In genomic region chr14:76784266-76784874, GRCh38 we compare ENCODE assay signal across 18 cellular contexts. TPM values are rescaled to one million over a fixed set of nuclear protein-coding genes. Genes with fewer than 3 reads are reported as not detected.
DNase-seq lines count a peak whose midpoint lies in the region; ATAC-seq and TF ChIP-seq lines count a peak whose summit lies in the region.
"Had no signal": no experiment of that assay in that cellular context is flagged by ENCODE, and none has a peak within 500 bp of the region (broad histone marks: within the 10 kb centered on the region; RNA-seq: fewer than 3 reads in every experiment).

No MANE protein-coding gene starts in this region.

- no peaks in the 10 kb centered on the region for H3K9me3 Mint-ChIP-seq in activated naive CD4-positive, alpha-beta T cell treated with anti-CD3 and anti-CD28 coated beads, Interleukin-2, amount 10 ng/mL, durations not matched to agents 7 days and 5 days
- H3K9me3 Mint-ChIP-seq in natural killer cell: no peaks in the 10 kb centered on the region
- H3K9me3 Mint-ChIP-seq: activated T-helper 1 cell treated with anti-CD3 and anti-CD28 coated beads, Interleukin-12 subunit alpha, Interleukin-12 subunit beta, Interleukin-2, Interleukin-4 antibody, amounts not matched to agents 30 ng/mL and 10 ng/mL and 1 ng/mL, durations not matched to agents 14 hours and 24 hours and 36 hours; CD8-positive, alpha-beta T cell; GM23338 had no signal

- H3K9me3 ChIP-seq in right cardiac atrium (ENCODE audit: control insufficient read depth, low read length): no peaks in the 10 kb centered on the region
- H3K9me3 ChIP-seq: upper lobe of right lung had no signal

- peaks cover 7% of the 10 kb centered on the region for H3K36me3 Mint-ChIP-seq in activated naive CD4-positive, alpha-beta T cell treated with anti-CD3 and anti-CD28 coated beads, Interleukin-2, amount 10 ng/mL, durations not matched to agents 7 days and 5 days
- H3K36me3 Mint-ChIP-seq in natural killer cell: no peaks in the 10 kb centered on the region

- H3K27ac ChIP-seq in right cardiac atrium (ENCODE audit: low read length) (peak overlapping the region; percentile 9), temporal lobe (ENCODE audit: low read depth, low read length) (peak overlapping the region; percentile 68)
- H3K27ac ChIP-seq: SK-N-MC, upper lobe of right lung had no signal

- no peak for DNase-seq in activated naive CD4-positive, alpha-beta T cell treated with anti-CD3 and anti-CD28 coated beads, Interleukin-2, amount 10 ng/mL, durations not matched to agents 7 days and 5 days
- DNase-seq in activated naive CD4-positive, alpha-beta T cell treated with anti-CD3 and anti-CD28 coated beads, Interleukin-2, amount 50 U/mL, for 16 hours: no peak
- peak; percentile 48 for DNase-seq in activated CD8-positive, alpha-beta memory T cell treated with anti-CD3 and anti-CD28 coated beads, Interleukin-2, amount 50 U/mL, for 48 hours
- DNase-seq in right cardiac atrium (no peak), natural killer cell (no peak), hepatic stellate cell (ENCODE audit: low spot score) (no peak), NCI-H2081 treated with DMSO at 0.1 percent for 48 hours (lab: John Stamatoyannopoulos, UW) (no peak)
- DNase-seq: cerebellar nuclear complex had no signal

- intact Hi-C loops in right cardiac atrium (cut with DNase I) (loop anchor here in 2 of 4 donors (5.0 kb wide), 1 partner anchor 72 kb away; no protein-coding TSS in a partner anchor), natural killer cell (cut with micrococcal nuclease) (no loop called here)

- H3K27me3 Mint-ChIP-seq in activated naive CD4-positive, alpha-beta T cell treated with anti-CD3 and anti-CD28 coated beads, Interleukin-2, amount 10 ng/mL, durations not matched to agents 7 days and 5 days: no peaks in the 10 kb centered on the region
- no peaks in the 10 kb centered on the region for H3K27me3 Mint-ChIP-seq in natural killer cell (ENCODE audit: low read depth in 2 of 2)
- H3K27me3 Mint-ChIP-seq: activated CD4-positive, alpha-beta T cell treated with anti-CD3 and anti-CD28 coated beads for 36 hours had no signal

- no peak for TF ChIP-seq CTCF in natural killer cell (IDR thresholded peaks at IDR 0.05)

- H3K4me3 Mint-ChIP-seq in activated naive CD4-positive, alpha-beta T cell treated with anti-CD3 and anti-CD28 coated beads, Interleukin-2, amount 10 ng/mL, durations not matched to agents 7 days and 5 days: no peak overlapping the region
- no peak overlapping the region for H3K4me3 Mint-ChIP-seq in natural killer cell
- H3K4me3 Mint-ChIP-seq: activated CD4-positive, alpha-beta T cell treated with anti-CD3 and anti-CD28 coated beads for 36 hours; activated T-helper 1 cell treated with anti-CD3 and anti-CD28 coated beads, Interleukin-12 subunit alpha, Interleukin-12 subunit beta, Interleukin-2, Interleukin-4 antibody, amounts not matched to agents 30 ng/mL and 10 ng/mL and 1 ng/mL, durations not matched to agents 14 hours and 24 hours and 36 hours; CD8-positive, alpha-beta T cell; GM23338 had no signal

- H3K4me3 ChIP-seq in right cardiac atrium (ENCODE audit: low read length): no peak overlapping the region
- H3K4me3 ChIP-seq: GM23338, SK-N-MC, upper lobe of right lung had no signal

- WGBS in right cardiac atrium: 64% methylated on average over 6 of the region's 6 CpGs

- ATAC-seq in right cardiac atrium (no peak), natural killer cell (no peak)

- H3K4me1 Mint-ChIP-seq in activated naive CD4-positive, alpha-beta T cell treated with anti-CD3 and anti-CD28 coated beads, Interleukin-2, amount 10 ng/mL, durations not matched to agents 7 days and 5 days: peaks cover 26% of the 10 kb centered on the region
- peaks cover 10 to 16% of the 10 kb centered on the region in 2 donors for H3K4me1 Mint-ChIP-seq in natural killer cell

- no peaks in the 10 kb centered on the region for H3K27me3 ChIP-seq in right cardiac atrium (ENCODE audit: control insufficient read depth, insufficient read depth)
- H3K27me3 ChIP-seq: upper lobe of right lung had no signal

- peaks cover 8% of the 10 kb centered on the region for H3K4me1 ChIP-seq in right cardiac atrium (ENCODE audit: control insufficient read depth, insufficient read depth, low read length)

- CTCF ChIA-PET in activated naive CD4-positive, alpha-beta T cell treated with anti-CD3 and anti-CD28 coated beads, Interleukin-2, amount 10 ng/mL, durations not matched to agents 7 days and 5 days (lab: Charles Lee): interaction anchor here (0.6 to 9.0 kb wide), 14 partner anchors 11 to 340 kb away, joined by 3 to 127 read pairs (median 8); partner anchors contain the start of genes ANGEL1 and VASH1

- H3K27ac Mint-ChIP-seq in activated naive CD4-positive, alpha-beta T cell treated with anti-CD3 and anti-CD28 coated beads, Interleukin-2, amount 10 ng/mL, durations not matched to agents 7 days and 5 days: peak overlapping the region; percentile 11
- peak overlapping the region in 1 of 2 donors; percentile 64 for H3K27ac Mint-ChIP-seq in natural killer cell
- H3K27ac Mint-ChIP-seq: GM23338 had no signal

RNA-seq across cellular contexts. Expression of gene VASH1, which starts 23.1 kb away (rescaled TPM):
- total RNA-seq in right cardiac atrium: 10 to 100 TPM; 27.6 to 85.2 (median 37.5) TPM
- polyA plus RNA-seq in right cardiac atrium: 23.1 TPM
- 79.9 TPM for total RNA-seq in temporal lobe
- 10 to 100 TPM in 2 of 3 donors, 1 to 10 TPM in 1; 9.5 to 15.0 (median 13.5) TPM for total RNA-seq in natural killer cell

RNA-seq across cellular contexts. Expression of gene ANGEL1, which starts 28.3 kb away (rescaled TPM):
- total RNA-seq in right cardiac atrium (10 to 100 TPM; 19.9 to 24.9 (median 20.3) TPM), temporal lobe (8.6 TPM), natural killer cell (10 to 100 TPM; 12.2 to 20.2 (median 17.2) TPM)
- polyA plus RNA-seq in right cardiac atrium: 12.8 TPM

RNA-seq across cellular contexts. Expression of gene LRRC74A, which starts 41.8 kb away (rescaled TPM):
- 1 to 10 TPM in 1 of 4 donors, not detected in 3; 1.1 TPM for total RNA-seq in right cardiac atrium
- not detected for polyA plus RNA-seq in right cardiac atrium
- not detected for total RNA-seq in temporal lobe
- not detected for total RNA-seq in natural killer cell
- total RNA-seq: activated CD4-positive, alpha-beta T cell treated with anti-CD3 and anti-CD28 coated beads for 36 hours; activated T-helper 1 cell treated with anti-CD3 and anti-CD28 coated beads, Interleukin-12 subunit alpha, Interleukin-12 subunit beta, Interleukin-2, Interleukin-4 antibody, amounts not matched to agents 30 ng/mL and 10 ng/mL and 1 ng/mL, durations not matched to agents 14 hours and 24 hours and 36 hours; CD8-positive, alpha-beta T cell; GM23338; M059J; mesenteric fat pad; upper lobe of right lung had no signal
- polyA plus RNA-seq: GM23338, keratinocyte had no signal
